In the genomic region with DNA sequence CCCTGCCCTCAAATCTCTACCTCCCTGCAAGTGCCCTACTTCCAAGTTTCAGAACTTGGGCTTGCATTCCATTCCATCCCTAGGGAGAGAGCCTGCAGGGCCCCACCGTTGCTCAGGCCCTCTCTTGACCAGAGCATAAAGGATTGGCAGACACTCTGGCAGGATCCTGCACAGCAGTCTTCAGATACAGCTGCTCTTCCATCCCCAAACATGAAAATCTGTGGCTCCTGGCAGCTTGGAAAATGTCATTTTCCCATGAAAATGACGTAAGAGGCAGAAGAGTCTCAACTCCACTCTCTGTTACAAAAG, we compare ENCODE assay signal across 18 cellular contexts.
DNase-seq lines count a peak whose midpoint lies in the region; ATAC-seq and TF ChIP-seq lines count a peak whose summit lies in the region.
"Had no signal": no experiment of that assay in that cellular context is flagged by ENCODE, and none has a peak within 500 bp of the region (broad histone marks: within the 10 kb centered on the region; RNA-seq: fewer than 3 reads in every experiment).

No MANE protein-coding gene starts in this region.

- TF ChIP-seq POLR2A in transverse colon (IDR thresholded peaks at IDR 0.05): no peak

- ATAC-seq in HG03025 (IDR thresholded peaks at IDR 0.05; ENCODE audit: low FRiP score, unreplicated experiment): no peak
- ATAC-seq: activated CD4-positive, alpha-beta T cell treated with anti-CD3 and anti-CD28 coated beads for 36 hours; upper lobe of right lung had no signal

- H3K4me1 Mint-ChIP-seq in endodermal cell: no peaks in the 10 kb centered on the region
- H3K4me1 Mint-ChIP-seq: activated CD4-positive, alpha-beta T cell treated with anti-CD3 and anti-CD28 coated beads for 36 hours; activated naive CD8-positive, alpha-beta T cell treated with anti-CD3 and anti-CD28 coated beads, Interleukin-2, amount 10 ng/mL, durations not matched to agents 7 days and 5 days had no signal

- H3K9me3 Mint-ChIP-seq in endodermal cell: no peaks in the 10 kb centered on the region
- H3K9me3 Mint-ChIP-seq: activated naive CD8-positive, alpha-beta T cell treated with anti-CD3 and anti-CD28 coated beads, Interleukin-2, amount 10 ng/mL, durations not matched to agents 7 days and 5 days had no signal

- H3K27me3 ChIP-seq in left ventricle myocardium inferior (ENCODE audit: low read depth) (no peaks in the 10 kb centered on the region), transverse colon (no peaks in the 10 kb centered on the region), endodermal cell (ENCODE audit: control insufficient read depth, insufficient read depth, low read length, poor library complexity, severe bottlenecking) (no peaks in the 10 kb centered on the region)
- H3K27me3 ChIP-seq: BLaER1, upper lobe of right lung had no signal

- in situ Hi-C loops in transverse colon (cut with MboI; ENCODE audit: low pct_ligation_motif_present in 1 of 4, low pct_unique_long_range_greater_than_20kb in 1 of 4, low sequenced_read_pairs in 3 of 4): no loop called here

- H3K4me3 ChIP-seq in left ventricle myocardium inferior (no peak overlapping the region), fibroblast of the aortic adventitia (ENCODE audit: low read depth, low read length) (no peak overlapping the region), transverse colon (no peak overlapping the region), endodermal cell (ENCODE audit: low read length) (no peak overlapping the region)
- H3K4me3 ChIP-seq: BLaER1, upper lobe of right lung had no signal

- no peak overlapping the region for H3K27ac Mint-ChIP-seq in endodermal cell
- H3K27ac Mint-ChIP-seq: activated CD4-positive, alpha-beta T cell treated with anti-CD3 and anti-CD28 coated beads for 36 hours; activated naive CD8-positive, alpha-beta T cell treated with anti-CD3 and anti-CD28 coated beads, Interleukin-2, amount 10 ng/mL, durations not matched to agents 7 days and 5 days had no signal

- TF ChIP-seq CTCF in left ventricle myocardium inferior (IDR thresholded peaks at IDR 0.05; ENCODE audit: borderline replicate concordance) (no peak), fibroblast of the aortic adventitia (IDR thresholded peaks at IDR 0.05; ENCODE audit: insufficient read depth, low read length) (no peak), transverse colon (IDR thresholded peaks at IDR 0.05) (no peak), endodermal cell (conservative IDR thresholded peaks at IDR 0.05) (no peak)

- H3K36me3 ChIP-seq in left ventricle myocardium inferior (no peaks in the 10 kb centered on the region), transverse colon (no peaks in the 10 kb centered on the region), endodermal cell (ENCODE audit: control insufficient read depth, insufficient read depth, low read length) (no peaks in the 10 kb centered on the region)
- H3K36me3 ChIP-seq: BLaER1, upper lobe of right lung had no signal

- 45 to 50% methylated on average over 1 to 2 of the region's 2 CpGs for WGBS in transverse colon (ENCODE audit: low coverage in 1 of 2), 2 donors
- 87 to 100% methylated on average over 1 to 2 of the region's 2 CpGs for WGBS in endodermal cell (ENCODE audit: insufficient coverage in 1 of 2, insufficient read length in 1 of 2), 2 experiments

- DNase-seq in left ventricle myocardium inferior: no peak
- no peak for DNase-seq in cardiac septum (ENCODE audit: low spot score)
- peak; percentile 36 for DNase-seq in fibroblast of the aortic adventitia (ENCODE audit: low read depth)
- DNase-seq in myocyte (ENCODE audit: low read depth): peak; percentile 50
- no peak for DNase-seq in transverse colon
- DNase-seq in endodermal cell: no peak
- no peak for DNase-seq in NCI-H69 (lab: John Stamatoyannopoulos, UW)
- DNase-seq: activated CD4-positive, alpha-beta T cell treated with anti-CD3 and anti-CD28 coated beads for 36 hours; activated gamma-delta T cell; activated naive CD8-positive, alpha-beta T cell treated with anti-CD3 and anti-CD28 coated beads, Interleukin-2, amount 10 ng/mL, durations not matched to agents 7 days and 5 days; activated T-cell treated with anti-CD3 and anti-CD28 coated beads, Interleukin-2, amount 50 U/mL, for 1 hour; GDM1; kidney; occipital lobe; stimulated activated CD4-positive, alpha-beta T cell treated with anti-CD3 and anti-CD28 coated beads, Interleukin-2, amount 100 ng/mL, for 48 hours; upper lobe of right lung had no signal

- no peaks in the 10 kb centered on the region for H3K9me3 ChIP-seq in left ventricle myocardium inferior (replicated peaks)
- no peaks in the 10 kb centered on the region for H3K9me3 ChIP-seq in transverse colon
- no peaks in the 10 kb centered on the region for H3K9me3 ChIP-seq in endodermal cell (ENCODE audit: control insufficient read depth, low read length)
- H3K9me3 ChIP-seq: BLaER1, upper lobe of right lung had no signal

- no peak for TF ChIP-seq EP300 in transverse colon (IDR thresholded peaks at IDR 0.05; ENCODE audit: low read depth)

- no peaks in the 10 kb centered on the region for H3K27me3 Mint-ChIP-seq in endodermal cell (ENCODE audit: insufficient read depth)

- H3K36me3 Mint-ChIP-seq in endodermal cell (ENCODE audit: low read depth): peaks cover 10% of the 10 kb centered on the region
- H3K36me3 Mint-ChIP-seq: activated naive CD8-positive, alpha-beta T cell treated with anti-CD3 and anti-CD28 coated beads, Interleukin-2, amount 10 ng/mL, durations not matched to agents 7 days and 5 days had no signal

- H3K9ac ChIP-seq in endodermal cell (ENCODE audit: extremely low read depth, low read length, poor library complexity, severe bottlenecking): no peak overlapping the region
- H3K9ac ChIP-seq: BLaER1 had no signal

- H3K4me1 ChIP-seq in left ventricle myocardium inferior (peaks cover 37% of the 10 kb centered on the region), transverse colon (peaks cover 8 to 31% (median 21%) of the 10 kb centered on the region in 4 donors), endodermal cell (ENCODE audit: control insufficient read depth, insufficient read depth, low read length) (no peaks in the 10 kb centered on the region)

- intact Hi-C loops in left ventricle myocardium inferior (cut with micrococcal nuclease) (no loop called here), cardiac septum (cut with DNase I) (no loop called here), transverse colon (cut with DNase I; ENCODE audit: low total_unique reads) (no loop called here)

- H3K27ac ChIP-seq in left ventricle myocardium inferior (replicated peaks): peak overlapping the region; percentile 22
- H3K27ac ChIP-seq in transverse colon: peak overlapping the region; percentile 6 to 74 (median 66)
- no peak overlapping the region for H3K27ac ChIP-seq in endodermal cell (ENCODE audit: low read depth, low read length)
- H3K27ac ChIP-seq: BLaER1, upper lobe of right lung had no signal

- H3K4me3 Mint-ChIP-seq in endodermal cell: no peak overlapping the region
- H3K4me3 Mint-ChIP-seq: activated CD4-positive, alpha-beta T cell treated with anti-CD3 and anti-CD28 coated beads for 36 hours; activated naive CD8-positive, alpha-beta T cell treated with anti-CD3 and anti-CD28 coated beads, Interleukin-2, amount 10 ng/mL, durations not matched to agents 7 days and 5 days had no signal

Comparison
In these comparisons a context has a peak if more than half of its experiments do, and no peak if none do; other contexts are left out.
1. DNase-seq: peak in fibroblast of the aortic adventitia (single experiment) and myocyte (single experiment); none in left ventricle myocardium inferior (single experiment), cardiac septum (single experiment), transverse colon (single experiment), endodermal cell (single experiment) and NCI-H69 (single experiment).